10 cellular contexts compared by ENCODE assay signal in the genomic region with DNA sequence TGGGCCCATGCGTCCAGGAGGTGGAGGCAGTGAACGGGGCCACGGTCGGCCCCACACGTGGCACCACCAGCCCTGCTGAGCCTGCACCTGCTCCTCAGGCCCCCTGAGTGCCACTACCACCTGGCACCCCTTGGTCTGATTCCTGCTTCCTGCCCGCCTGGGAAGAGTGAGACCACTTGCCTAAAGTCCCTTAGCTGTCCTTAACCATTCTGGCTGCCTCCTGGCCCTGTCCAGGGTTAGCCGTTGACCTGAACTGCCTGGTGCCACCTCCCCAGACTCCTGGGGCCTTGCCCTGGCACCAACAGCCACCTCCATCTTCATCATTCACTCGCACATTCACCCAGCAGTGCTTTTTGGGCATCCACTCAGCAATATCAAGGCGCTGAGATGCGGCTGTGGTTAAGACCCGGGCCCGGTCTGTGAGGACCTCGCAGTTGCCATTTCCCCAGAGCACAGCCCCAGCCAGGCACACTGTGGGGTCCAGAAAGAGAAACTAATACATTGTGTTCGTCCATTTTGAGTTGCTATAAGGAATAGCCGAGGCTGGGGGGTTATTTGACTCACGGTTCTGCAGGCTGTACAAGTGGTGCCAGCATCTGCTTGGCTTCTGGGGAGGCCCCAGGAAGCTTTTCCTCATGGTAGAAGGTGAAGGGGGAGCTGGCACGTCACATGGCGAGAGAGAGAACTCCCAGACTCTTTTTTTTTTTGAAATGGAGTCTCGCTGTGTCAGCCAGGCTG.
DNase-seq lines count a peak whose midpoint lies in the region; ATAC-seq and TF ChIP-seq lines count a peak whose summit lies in the region.
"Had no signal": no experiment of that assay in that cellular context is flagged by ENCODE, and none has a peak within 500 bp of the region (broad histone marks: within the 10 kb centered on the region; RNA-seq: fewer than 3 reads in every experiment).

No MANE protein-coding gene starts in this region.

- no peak for TF ChIP-seq EP300 in ovary (IDR thresholded peaks at IDR 0.05)

- no peaks in the 10 kb centered on the region for H3K9me3 Mint-ChIP-seq in activated naive CD8-positive, alpha-beta T cell (ENCODE audit: low read depth)
- H3K9me3 Mint-ChIP-seq in neural crest cell: no peaks in the 10 kb centered on the region

- CTCF ChIA-PET in IMR-90 (lab: Yijun Ruan, JAX): no interaction called here

- H3K27me3 ChIP-seq in BLaER1 (no peaks in the 10 kb centered on the region), IMR-90 (ENCODE audit: control insufficient read depth, insufficient read depth, low read length) (no peaks in the 10 kb centered on the region), ovary (no peaks in the 10 kb centered on the region)

- H3K27ac ChIP-seq in BLaER1: peak overlapping the region; percentile 97
- no peak overlapping the region for H3K27ac ChIP-seq in IMR-90 (ENCODE audit: insufficient read depth, low read length)
- H3K27ac ChIP-seq in ovary: no peak overlapping the region

- no peak overlapping the region for H2AFZ ChIP-seq in IMR-90 (replicated peaks; ENCODE audit: low read length, poor library complexity)

- peak overlapping the region; percentile 58; the same call in 1 of the 2 replicates for H3K23ac ChIP-seq in IMR-90 (ENCODE audit: low read depth, low read length)

- no peak overlapping the region for H2BK20ac ChIP-seq in IMR-90 (ENCODE audit: low read depth, low read length)

- H3K4me2 ChIP-seq in BLaER1 (peak overlapping the region; percentile 99), IMR-90 (ENCODE audit: low read depth, low read length) (no peak overlapping the region)

- no peak overlapping the region for H4K8ac ChIP-seq in IMR-90 (ENCODE audit: low read depth in 2 of 2, low read length in 2 of 2)

- in situ Hi-C loops in IMR-90 (cut with MboI; ENCODE audit: low sequenced_read_pairs): no loop called here

- peaks cover 44% of the 10 kb centered on the region for H3K9me1 ChIP-seq in IMR-90 (ENCODE audit: insufficient read depth, low read length)

- H4K5ac ChIP-seq in IMR-90 (ENCODE audit: low read depth, low read length): no peak overlapping the region

- dilution Hi-C loops in IMR-90 (cut with HindIII; ENCODE audit: low sequenced_read_pairs, unreplicated experiment): no loop called here

- H4K20me1 ChIP-seq in BLaER1 (peaks cover 37% of the 10 kb centered on the region), IMR-90 (ENCODE audit: insufficient read depth, low read length) (peaks cover 98% of the 10 kb centered on the region)

- TF ChIP-seq RAD21 in IMR-90 (IDR thresholded peaks at IDR 0.05; ENCODE audit: low read length): no peak

- H3K4me3 Mint-ChIP-seq in activated naive CD8-positive, alpha-beta T cell: peak overlapping the region; percentile 98
- H3K4me3 Mint-ChIP-seq in neural crest cell: peak overlapping the region; percentile 66

- H3K27ac Mint-ChIP-seq in activated naive CD8-positive, alpha-beta T cell: peak overlapping the region; percentile 99
- H3K27ac Mint-ChIP-seq in neural crest cell (ENCODE audit: unreplicated experiment): peak overlapping the region; percentile 67

- 90% methylated on average over 3 of the region's 19 CpGs; no CpG with 5 or more reads in 1 of the 2 experiments for WGBS in IMR-90 (ENCODE audit: extremely low coverage in 2 of 2, insufficient read length in 1 of 2), 2 experiments
- 91 to 94% (median 92%) methylated on average over 19 of the region's 19 CpGs for WGBS in ovary, 3 donors
- WGBS in lower leg skin, 2 donors: 89% methylated on average over 19 of the region's 19 CpGs

- POLR2A ChIA-PET in IMR-90 (lab: Charles Lee; ENCODE audit: unreplicated experiment): no interaction called here

- intact Hi-C loops in IMR-90 (cut with micrococcal nuclease) (no loop called here), ovary (cut with DNase I) (no loop called here), lower leg skin (cut with DNase I; ENCODE audit: low total_unique reads) (no loop called here)

- H2BK15ac ChIP-seq in IMR-90 (ENCODE audit: low read depth, low read length): no peak overlapping the region

- H3K4me1 Mint-ChIP-seq in activated naive CD8-positive, alpha-beta T cell (ENCODE audit: low read depth): peaks cover 69% of the 10 kb centered on the region
- H3K4me1 Mint-ChIP-seq in neural crest cell: peaks cover 68% of the 10 kb centered on the region

- no peaks in the 10 kb centered on the region for H3K27me3 Mint-ChIP-seq in activated naive CD8-positive, alpha-beta T cell
- peaks cover 5% of the 10 kb centered on the region for H3K27me3 Mint-ChIP-seq in neural crest cell (ENCODE audit: low read depth)

- no peak overlapping the region for H3K18ac ChIP-seq in IMR-90 (ENCODE audit: low read depth, low read length)

- H2BK120ac ChIP-seq in IMR-90 (ENCODE audit: low read depth, low read length): no peak overlapping the region

- H3K9ac ChIP-seq in BLaER1 (peak overlapping the region; percentile 88), IMR-90 (ENCODE audit: low read depth, low read length) (no peak overlapping the region)

- TF ChIP-seq POLR2A in IMR-90 (IDR thresholded peaks at IDR 0.05; ENCODE audit: low read depth, low read length): no peak
- no peak for TF ChIP-seq POLR2A in ovary (IDR thresholded peaks at IDR 0.05)
- no peak for TF ChIP-seq POLR2A in lower leg skin (IDR thresholded peaks at IDR 0.05)

- no peaks in the 10 kb centered on the region for H3K9me3 ChIP-seq in BLaER1
- no peaks in the 10 kb centered on the region for H3K9me3 ChIP-seq in IMR-90 (ENCODE audit: control insufficient read depth, insufficient read depth, low read length)
- H3K9me3 ChIP-seq in ovary: no peaks in the 10 kb centered on the region

- peaks cover 35 to 92% of the 10 kb centered on the region in 2 experiments for H3K79me1 ChIP-seq in IMR-90 (ENCODE audit: low read depth in 1 of 2, low read length in 2 of 2)

- H3K4me1 ChIP-seq in BLaER1 (peaks cover 100% of the 10 kb centered on the region), IMR-90 (ENCODE audit: control insufficient read depth, insufficient read depth, low read length) (peaks cover 48% of the 10 kb centered on the region), ovary (ENCODE audit: insufficient read depth) (peaks cover 2% of the 10 kb centered on the region)

- H2BK5ac ChIP-seq in IMR-90 (ENCODE audit: low read depth, low read length, poor library complexity, severe bottlenecking): no peak overlapping the region

- peaks cover 9% of the 10 kb centered on the region for H3K36me3 Mint-ChIP-seq in activated naive CD8-positive, alpha-beta T cell
- H3K36me3 Mint-ChIP-seq in neural crest cell (ENCODE audit: low read depth): peaks cover 3% of the 10 kb centered on the region

- H3K4me3 ChIP-seq in BLaER1: peak overlapping the region; percentile 62
- H3K4me3 ChIP-seq in IMR-90 (ENCODE audit: insufficient read depth, low read depth, low read length): no peak overlapping the region
- no peak overlapping the region for H3K4me3 ChIP-seq in ovary
- no peak overlapping the region for H3K4me3 ChIP-seq in lower leg skin (ENCODE audit: low read depth, poor library complexity, severe bottlenecking)

- ATAC-seq in IMR-90 (ENCODE audit: low read depth): no peak

- H3K14ac ChIP-seq in IMR-90 (replicated peaks; ENCODE audit: low read depth, low read length): no peak overlapping the region

- H2AK9ac ChIP-seq in IMR-90 (replicated peaks; ENCODE audit: low read depth, low read length, poor library complexity): peak overlapping the region; percentile 11

- TF ChIP-seq CTCF in IMR-90 (conservative IDR thresholded peaks at IDR 0.05; ENCODE audit: low read depth, low read length) (no peak), neural crest cell (conservative IDR thresholded peaks at IDR 0.05) (no peak), ovary (IDR thresholded peaks at IDR 0.05) (no peak), lower leg skin (IDR thresholded peaks at IDR 0.05) (no peak)

- no peak overlapping the region for H4K91ac ChIP-seq in IMR-90 (ENCODE audit: insufficient read depth, low read depth, low read length)

- no peak for DNase-seq in IMR-90
- DNase-seq in neural crest cell (ENCODE audit: low read depth, low spot score): no peak
- no peak for DNase-seq in ovary
- DNase-seq in GM19238 (ENCODE audit: insufficient read length, low spot score): no peak
- no peak for DNase-seq in lower leg skin (ENCODE audit: low spot score in 2 of 2)
- DNase-seq in inferior parietal cortex (ENCODE audit: extremely low spot score): no peak
- DNase-seq: NCI-H1436, Right ventricle myocardium superior had no signal

- H3K4ac ChIP-seq in IMR-90 (ENCODE audit: low read depth, low read length): no peak overlapping the region

- no TSS peak for BruUV-seq in IMR-90 (replicated peaks; lab: Mats Ljungman, UMichigan)

- H3K36me3 ChIP-seq in BLaER1: peaks cover 50% of the 10 kb centered on the region
- peaks cover 12% of the 10 kb centered on the region for H3K36me3 ChIP-seq in IMR-90 (ENCODE audit: control insufficient read depth, insufficient read depth, low read length)
- H3K36me3 ChIP-seq in ovary: no peaks in the 10 kb centered on the region

- 0 out of 2 replicates have a peak overlapping the region, but pooled peaks have one; percentile 3 for H2AK5ac ChIP-seq in IMR-90 (ENCODE audit: low read depth, low read length)

- H3K56ac ChIP-seq in IMR-90 (ENCODE audit: extremely low read depth, insufficient read depth, low read length): no peak overlapping the region

TF ChIP-seq in IMR-90, 13 proteins besides CTCF, POLR2A, EP300 and RAD21 (continues in another document):
- TF ChIP-seq CHD1 (IDR thresholded peaks at IDR 0.05; ENCODE audit: low read depth, low read length) (no peak), SMC3 (IDR thresholded peaks at IDR 0.05; ENCODE audit: low read depth, low read length) (no peak), MXI1 (IDR thresholded peaks at IDR 0.05; ENCODE audit: borderline replicate concordance, low read depth, low read length) (no peak), RCOR1 (IDR thresholded peaks at IDR 0.05; ENCODE audit: insufficient replicate concordance, low read length) (no peak), NFE2L2 (IDR thresholded peaks at IDR 0.05; ENCODE audit: low read depth, low read length) (no peak), CEBPB (IDR thresholded peaks at IDR 0.05; ENCODE audit: low read depth, low read length) (no peak), MAZ (IDR thresholded peaks at IDR 0.05; ENCODE audit: borderline replicate concordance, low read depth, low read length) (no peak), MAFK (IDR thresholded peaks at IDR 0.05; ENCODE audit: low read depth, low read length) (no peak)
- TF ChIP-seq, protein P1, sequence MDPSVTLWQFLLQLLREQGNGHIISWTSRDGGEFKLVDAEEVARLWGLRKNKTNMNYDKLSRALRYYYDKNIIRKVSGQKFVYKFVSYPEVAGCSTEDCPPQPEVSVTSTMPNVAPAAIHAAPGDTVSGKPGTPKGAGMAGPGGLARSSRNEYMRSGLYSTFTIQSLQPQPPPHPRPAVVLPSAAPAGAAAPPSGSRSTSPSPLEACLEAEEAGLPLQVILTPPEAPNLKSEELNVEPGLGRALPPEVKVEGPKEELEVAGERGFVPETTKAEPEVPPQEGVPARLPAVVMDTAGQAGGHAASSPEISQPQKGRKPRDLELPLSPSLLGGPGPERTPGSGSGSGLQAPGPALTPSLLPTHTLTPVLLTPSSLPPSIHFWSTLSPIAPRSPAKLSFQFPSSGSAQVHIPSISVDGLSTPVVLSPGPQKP (IDR thresholded peaks at IDR 0.05; ENCODE audit: borderline replicate concordance, low read depth, low read length): no peak
